Comparison of ENCODE assay signal across 28 cellular contexts in genomic region chrX:31713120-31713519, GRCh38.
"Had no signal": no experiment of that assay in that cellular context is flagged by ENCODE, and none has a peak within 500 bp of the region (broad histone marks: within the 10 kb centered on the region; RNA-seq: fewer than 3 reads in every experiment).

No MANE protein-coding gene starts in this region.

- H3K4me3 Mint-ChIP-seq: stimulated activated effector memory CD8-positive, alpha-beta T cell treated with anti-CD3 and anti-CD28 coated beads, Interleukin-12 subunit alpha, Interleukin-12 subunit beta, amount 100 ng/mL, for 72 hours; stimulated activated naive B cell treated with anti-CD40 and anti-IgM and Interleukin-4, amounts not matched to agents 10 μg/mL and 1 μg/mL and 100 μg/mL, for 72 hours; stimulated activated naive CD8-positive, alpha-beta T cell treated with anti-CD3 and anti-CD28 coated beads, Interleukin-15, amount 100 ng/mL, for 72 hours; stimulated activated naive CD8-positive, alpha-beta T cell treated with anti-CD3 and anti-CD28 coated beads, Interleukin-15, Interleukin-2, amounts not matched to agents 100 ng/mL and 50 ng/mL, for 24 hours; type B pancreatic cell had no signal

- H3K27ac ChIP-seq: stomach, suprapubic skin, testis, thoracic aorta, thyroid gland, tibial artery, tibial nerve, transverse colon, upper lobe of left lung, upper lobe of right lung, uterus, vagina had no signal

- FAIRE-seq: urothelium cell line had no signal

- H3K36me3 ChIP-seq: stomach, suprapubic skin, thoracic aorta, thyroid gland, tibial artery, tibial nerve, transverse colon, upper lobe of left lung, upper lobe of right lung, uterus, vagina had no signal

- H3K9me3 Mint-ChIP-seq: stimulated activated effector memory CD8-positive, alpha-beta T cell treated with anti-CD3 and anti-CD28 coated beads, Interleukin-12 subunit alpha, Interleukin-12 subunit beta, amount 100 ng/mL, for 72 hours; stimulated activated naive B cell treated with anti-CD40 and anti-IgM and Interleukin-4, amounts not matched to agents 10 μg/mL and 1 μg/mL and 100 μg/mL, for 72 hours; stimulated activated naive CD8-positive, alpha-beta T cell treated with anti-CD3 and anti-CD28 coated beads, Interleukin-15, amount 100 ng/mL, for 72 hours; stimulated activated naive CD8-positive, alpha-beta T cell treated with anti-CD3 and anti-CD28 coated beads, Interleukin-15, Interleukin-2, amounts not matched to agents 100 ng/mL and 50 ng/mL, for 24 hours; type B pancreatic cell had no signal

- H3K27me3 ChIP-seq: suprapubic skin, testis, thyroid gland, tibial artery, tibial nerve, transverse colon, upper lobe of left lung, upper lobe of right lung, uterus, vagina had no signal

- H3K27me3 Mint-ChIP-seq: stimulated activated naive B cell treated with anti-CD40 and anti-IgM and Interleukin-4, amounts not matched to agents 10 μg/mL and 1 μg/mL and 100 μg/mL, for 72 hours; stimulated activated naive CD8-positive, alpha-beta T cell treated with anti-CD3 and anti-CD28 coated beads, Interleukin-15, amount 100 ng/mL, for 72 hours; stimulated activated naive CD8-positive, alpha-beta T cell treated with anti-CD3 and anti-CD28 coated beads, Interleukin-15, Interleukin-2, amounts not matched to agents 100 ng/mL and 50 ng/mL, for 24 hours; type B pancreatic cell had no signal

- H3K4me1 ChIP-seq: stomach, suprapubic skin, testis, thyroid gland, tibial artery, tibial nerve, transverse colon, upper lobe of left lung, upper lobe of right lung, uterus, vagina had no signal

- H3K36me3 Mint-ChIP-seq: stimulated activated effector memory CD8-positive, alpha-beta T cell treated with anti-CD3 and anti-CD28 coated beads, Interleukin-12 subunit alpha, Interleukin-12 subunit beta, amount 100 ng/mL, for 72 hours; stimulated activated naive B cell treated with anti-CD40 and anti-IgM and Interleukin-4, amounts not matched to agents 10 μg/mL and 1 μg/mL and 100 μg/mL, for 72 hours; type B pancreatic cell had no signal

- H3K4me1 Mint-ChIP-seq: stimulated activated effector memory CD8-positive, alpha-beta T cell treated with anti-CD3 and anti-CD28 coated beads, Interleukin-12 subunit alpha, Interleukin-12 subunit beta, amount 100 ng/mL, for 72 hours; stimulated activated naive B cell treated with anti-CD40 and anti-IgM and Interleukin-4, amounts not matched to agents 10 μg/mL and 1 μg/mL and 100 μg/mL, for 72 hours; stimulated activated naive CD8-positive, alpha-beta T cell treated with anti-CD3 and anti-CD28 coated beads, Interleukin-15, amount 100 ng/mL, for 72 hours had no signal

- H3K27ac Mint-ChIP-seq: stimulated activated effector memory CD8-positive, alpha-beta T cell treated with anti-CD3 and anti-CD28 coated beads, Interleukin-12 subunit alpha, Interleukin-12 subunit beta, amount 100 ng/mL, for 72 hours; stimulated activated naive B cell treated with anti-CD40 and anti-IgM and Interleukin-4, amounts not matched to agents 10 μg/mL and 1 μg/mL and 100 μg/mL, for 72 hours; stimulated activated naive CD8-positive, alpha-beta T cell treated with anti-CD3 and anti-CD28 coated beads, Interleukin-15, amount 100 ng/mL, for 72 hours; stimulated activated naive CD8-positive, alpha-beta T cell treated with anti-CD3 and anti-CD28 coated beads, Interleukin-15, Interleukin-2, amounts not matched to agents 100 ng/mL and 50 ng/mL, for 24 hours; type B pancreatic cell had no signal

- DNase-seq: stimulated activated CD4-positive, alpha-beta T cell treated with anti-CD3 and anti-CD28 coated beads, Interleukin-2, amount 100 ng/mL, for 48 hours; stimulated activated CD4-positive, alpha-beta T cell treated with anti-CD3 and anti-CD28 coated beads, Interleukin-4, amount 100 ng/mL, for 1 hour; stimulated activated CD4-positive, alpha-beta T cell treated with anti-CD3 and anti-CD28 coated beads, Interleukin-4, amount 100 ng/mL, for 24 hours; stimulated activated CD4-positive, alpha-beta T cell treated with anti-CD3 and anti-CD28 coated beads, Interleukin-4, amount 100 ng/mL, for 4 hours; stimulated activated CD8-positive, alpha-beta memory T cell treated with anti-CD3 and anti-CD28 coated beads, Interleukin-4, amount 100 ng/mL, for 48 hours; stimulated activated naive B cell treated with anti-CD40 and anti-IgM and Interleukin-4, amounts not matched to agents 10 μg/mL and 1 μg/mL and 100 μg/mL, for 72 hours; stimulated activated naive CD4-positive, alpha-beta T cell; stimulated activated naive CD4-positive, alpha-beta T cell treated with Interleukin-2 at 50 U/mL for 16 hours; stimulated activated naive CD8-positive, alpha-beta T cell treated with anti-CD3 and anti-CD28 coated beads, Interleukin-15, amount 100 ng/mL, for 72 hours; stimulated activated naive CD8-positive, alpha-beta T cell treated with anti-CD3 and anti-CD28 coated beads, Interleukin-15, Interleukin-2, amounts not matched to agents 100 U/mL and 50 U/mL, for 24 hours; stomach; substantia nigra; testis; thyroid gland; tibial artery; transverse colon; trophoblast cell; upper lobe of left lung; upper lobe of right lung; uterus had no signal

- H3K4me3 ChIP-seq: stomach, suprapubic skin, testis, thoracic aorta, thyroid gland, tibial artery, tibial nerve, transverse colon, upper lobe of left lung, upper lobe of right lung, uterus, vagina had no signal

- H3K9me3 ChIP-seq: stomach, suprapubic skin, testis, thoracic aorta, thyroid gland, tibial artery, tibial nerve, transverse colon, upper lobe of left lung, upper lobe of right lung, uterus, vagina had no signal

- ATAC-seq: stimulated activated effector memory CD8-positive, alpha-beta T cell treated with anti-CD3 and anti-CD28 coated beads, Interleukin-12 subunit alpha, Interleukin-12 subunit beta, amount 100 ng/mL, for 72 hours; stimulated activated naive B cell treated with anti-CD40 and anti-IgM and Interleukin-4, amounts not matched to agents 10 μg/mL and 1 μg/mL and 100 μg/mL, for 72 hours; stimulated activated naive CD8-positive, alpha-beta T cell treated with anti-CD3 and anti-CD28 coated beads, Interleukin-15, amount 100 ng/mL, for 72 hours; stimulated activated naive CD8-positive, alpha-beta T cell treated with anti-CD3 and anti-CD28 coated beads, Interleukin-15, Interleukin-2, amounts not matched to agents 100 U/mL and 50 U/mL, for 24 hours; upper lobe of right lung had no signal
